8 cellular contexts compared by ENCODE assay signal in genomic region chr3:137970914-137971831, GRCh38. TPM values are rescaled to one million over a fixed set of nuclear protein-coding genes. Genes with fewer than 3 reads are reported as not detected.
DNase-seq lines count a peak whose midpoint lies in the region; ATAC-seq and TF ChIP-seq lines count a peak whose summit lies in the region.

No MANE protein-coding gene starts in this region.

- ATAC-seq in DND-41 (ENCODE audit: insufficient read depth, low read depth): peak; percentile 97
- ATAC-seq in GM21723 (IDR thresholded peaks at IDR 0.05; ENCODE audit: unreplicated experiment): peak; percentile 96
- ATAC-seq in PC-3: peak; percentile 98
- ATAC-seq in upper lobe of left lung (ENCODE audit: low FRiP score in 2 of 2): peak; percentile 92 to 93

- H3K4me1 ChIP-seq in DND-41 (ENCODE audit: insufficient read depth, low read length) (no peaks in the 10 kb centered on the region), PC-3 (ENCODE audit: insufficient read depth, low read length) (no peaks in the 10 kb centered on the region), osteoblast (ENCODE audit: insufficient read depth, low read length) (peaks cover 3% of the 10 kb centered on the region), upper lobe of left lung (no peaks in the 10 kb centered on the region)

- BruUV-seq in PC-3 (replicated peaks; lab: Mats Ljungman, UMichigan): no TSS peak

- WGBS in upper lobe of left lung, 2 donors: 17 to 18% methylated on average over 18 of the region's 18 CpGs

- H3K27ac Mint-ChIP-seq in activated T-helper 1 cell treated with anti-CD3 and anti-CD28 coated beads, Interleukin-12 subunit alpha, Interleukin-12 subunit beta, Interleukin-2, Interleukin-4 antibody, amounts not matched to agents 30 ng/mL and 10 ng/mL and 1 ng/mL, durations not matched to agents 14 hours and 24 hours and 36 hours: no peak overlapping the region

- H3K4me3 ChIP-seq in DND-41 (ENCODE audit: low read depth in 1 of 2, low read length in 2 of 2) (no peak overlapping the region), PC-3 (ENCODE audit: low read length) (peak overlapping the region; percentile 48; the same call in 1 of the 2 replicates), osteoblast (ENCODE audit: insufficient read depth, low read length) (no peak overlapping the region), upper lobe of left lung (no peak overlapping the region)

- H4K20me1 ChIP-seq in DND-41 (ENCODE audit: insufficient read depth, low read length): no peaks in the 10 kb centered on the region
- H4K20me1 ChIP-seq in PC-3 (ENCODE audit: low read length): no peaks in the 10 kb centered on the region
- H4K20me1 ChIP-seq in osteoblast (ENCODE audit: insufficient read depth, low read length): no peaks in the 10 kb centered on the region

- no peak overlapping the region for H3K9ac ChIP-seq in DND-41 (ENCODE audit: low read depth, low read length)
- no peak overlapping the region for H3K9ac ChIP-seq in PC-3 (ENCODE audit: low read length)

- H2AFZ ChIP-seq in DND-41 (ENCODE audit: low read depth, low read length): peak overlapping the region; percentile 37
- peak overlapping the region; percentile 80 for H2AFZ ChIP-seq in PC-3 (ENCODE audit: low read length)
- peak overlapping the region; percentile 78 for H2AFZ ChIP-seq in osteoblast (ENCODE audit: low read length)

- H3K36me3 ChIP-seq in DND-41 (ENCODE audit: insufficient read depth, low read length) (no peaks in the 10 kb centered on the region), PC-3 (ENCODE audit: low read depth, low read length) (no peaks in the 10 kb centered on the region), osteoblast (ENCODE audit: insufficient read depth, low read length) (no peaks in the 10 kb centered on the region), upper lobe of left lung (no peaks in the 10 kb centered on the region)

- TF ChIP-seq CTCF in DND-41 (IDR thresholded peaks at IDR 0.05; ENCODE audit: borderline replicate concordance, extremely low read depth, low read length, poor library complexity, severe bottlenecking): peak; percentile 90
- peak; percentile 81 for TF ChIP-seq CTCF in PC-3 (conservative IDR thresholded peaks at IDR 0.05; ENCODE audit: low read depth, low read length)
- TF ChIP-seq CTCF in osteoblast (IDR thresholded peaks at IDR 0.05; ENCODE audit: extremely low read depth, low read depth, low read length): peak; percentile 95
- TF ChIP-seq CTCF in upper lobe of left lung (IDR thresholded peaks at IDR 0.05): peak; percentile 50 to 83 (median 69)

- H3K79me2 ChIP-seq in DND-41 (ENCODE audit: insufficient read depth, low read length) (no peaks in the 10 kb centered on the region), PC-3 (ENCODE audit: low read length) (no peaks in the 10 kb centered on the region), osteoblast (ENCODE audit: insufficient read depth, low read length) (no peaks in the 10 kb centered on the region)

- CTCF ChIA-PET in PC-3 (lab: Charles Lee): interaction anchor here (0.6 to 0.9 kb wide), 2 partner anchors 11 to 865 kb away, joined by 3 to 8 read pairs; no protein-coding TSS in a partner anchor

- H3K4me2 ChIP-seq in DND-41 (ENCODE audit: insufficient read depth, low read length) (no peak overlapping the region), PC-3 (ENCODE audit: low read length) (peak overlapping the region; percentile 57), osteoblast (ENCODE audit: insufficient read depth, low read length) (peak overlapping the region; percentile 62)

- H3K9me2 ChIP-seq in PC-3 (replicated peaks; ENCODE audit: low read length): no peaks in the 10 kb centered on the region

- no peak overlapping the region for H3K27ac ChIP-seq in DND-41 (ENCODE audit: low read length)
- no peak overlapping the region for H3K27ac ChIP-seq in PC-3 (ENCODE audit: low read length)
- H3K27ac ChIP-seq in osteoblast (ENCODE audit: low read depth, low read length): no peak overlapping the region
- no peak overlapping the region for H3K27ac ChIP-seq in upper lobe of left lung

- no peaks in the 10 kb centered on the region for H3K36me3 Mint-ChIP-seq in activated T-helper 1 cell treated with anti-CD3 and anti-CD28 coated beads, Interleukin-12 subunit alpha, Interleukin-12 subunit beta, Interleukin-2, Interleukin-4 antibody, amounts not matched to agents 30 ng/mL and 10 ng/mL and 1 ng/mL, durations not matched to agents 14 hours and 24 hours and 36 hours (ENCODE audit: low read depth)

- POLR2A ChIA-PET in PC-3 (lab: Charles Lee; ENCODE audit: unreplicated experiment): interaction anchor here (0.6 kb wide), 1 partner anchor 65 kb away, joined by 3 read pairs; no protein-coding TSS in a partner anchor

- no peaks in the 10 kb centered on the region for H3F3A ChIP-seq in PC-3 (ENCODE audit: low read length, unreplicated experiment)

- DNase-seq in DND-41: peak; percentile 71
- peak; percentile 71 for DNase-seq in KBM-7
- DNase-seq in PC-3: peak; percentile 78
- peak; percentile 22 for DNase-seq in activated T-helper 1 cell treated with anti-CD3 and anti-CD28 coated beads, Interleukin-12 subunit alpha, Interleukin-12 subunit beta, Interleukin-2, Interleukin-4 antibody, amounts not matched to agents 30 ng/mL and 10 ng/mL and 1 ng/mL, durations not matched to agents 14 hours and 24 hours and 36 hours (ENCODE audit: low spot score)
- peak; percentile 42 for DNase-seq in foreskin melanocyte
- DNase-seq in osteoblast (ENCODE audit: insufficient read length, low spot score, missing footprints): peak; percentile 81
- peak; percentile 64 to 85 for DNase-seq in upper lobe of left lung

- H3K9me3 Mint-ChIP-seq in activated T-helper 1 cell treated with anti-CD3 and anti-CD28 coated beads, Interleukin-12 subunit alpha, Interleukin-12 subunit beta, Interleukin-2, Interleukin-4 antibody, amounts not matched to agents 30 ng/mL and 10 ng/mL and 1 ng/mL, durations not matched to agents 14 hours and 24 hours and 36 hours: no peaks in the 10 kb centered on the region

- no peak overlapping the region for H3K4me3 Mint-ChIP-seq in activated T-helper 1 cell treated with anti-CD3 and anti-CD28 coated beads, Interleukin-12 subunit alpha, Interleukin-12 subunit beta, Interleukin-2, Interleukin-4 antibody, amounts not matched to agents 30 ng/mL and 10 ng/mL and 1 ng/mL, durations not matched to agents 14 hours and 24 hours and 36 hours

- no peak for TF ChIP-seq POLR2A in upper lobe of left lung (IDR thresholded peaks at IDR 0.05)

- H3K9me3 ChIP-seq in DND-41 (ENCODE audit: insufficient read depth, low read length, severe bottlenecking): no peaks in the 10 kb centered on the region
- H3K9me3 ChIP-seq in PC-3 (ENCODE audit: low read length): no peaks in the 10 kb centered on the region
- no peaks in the 10 kb centered on the region for H3K9me3 ChIP-seq in osteoblast (ENCODE audit: low read depth, low read length)
- no peaks in the 10 kb centered on the region for H3K9me3 ChIP-seq in upper lobe of left lung

- peaks cover 5% of the 10 kb centered on the region for H3K4me1 Mint-ChIP-seq in activated T-helper 1 cell treated with anti-CD3 and anti-CD28 coated beads, Interleukin-12 subunit alpha, Interleukin-12 subunit beta, Interleukin-2, Interleukin-4 antibody, amounts not matched to agents 30 ng/mL and 10 ng/mL and 1 ng/mL, durations not matched to agents 14 hours and 24 hours and 36 hours (ENCODE audit: low read depth)

- intact Hi-C loops in PC-3 (cut with micrococcal nuclease): loop anchor here (1.0 kb wide), 2 partner anchors 81 to 866 kb away; no protein-coding TSS in a partner anchor
- intact Hi-C loops in activated T-helper 1 cell treated with anti-CD3 and anti-CD28 coated beads, Interleukin-12 subunit alpha, Interleukin-12 subunit beta, Interleukin-2, Interleukin-4 antibody, amounts not matched to agents 30 ng/mL and 10 ng/mL and 1 ng/mL, durations not matched to agents 14 hours and 24 hours and 36 hours (cut with micrococcal nuclease): loop anchor here (1.0 kb wide), 2 partner anchors 866 to 1896 kb away; no protein-coding TSS in a partner anchor

- in situ Hi-C loops in KBM-7 (cut with MboI; ENCODE audit: low pct_unique_long_range_greater_than_20kb, low sequenced_read_pairs): no loop called here

- H3K27me3 ChIP-seq in DND-41 (ENCODE audit: insufficient read depth, low read length, poor library complexity) (no peaks in the 10 kb centered on the region), PC-3 (ENCODE audit: low read length) (no peaks in the 10 kb centered on the region), osteoblast (ENCODE audit: insufficient read depth, low read length) (peaks cover 7% of the 10 kb centered on the region), upper lobe of left lung (no peaks in the 10 kb centered on the region)

- TF ChIP-seq EP300 in upper lobe of left lung (IDR thresholded peaks at IDR 0.05): no peak

- peaks cover 14% of the 10 kb centered on the region for H3K27me3 Mint-ChIP-seq in activated T-helper 1 cell treated with anti-CD3 and anti-CD28 coated beads, Interleukin-12 subunit alpha, Interleukin-12 subunit beta, Interleukin-2, Interleukin-4 antibody, amounts not matched to agents 30 ng/mL and 10 ng/mL and 1 ng/mL, durations not matched to agents 14 hours and 24 hours and 36 hours (ENCODE audit: insufficient read depth)

RNA-seq across cellular contexts. Expression of gene CLDN18, which starts 38.8 kb away (rescaled TPM):
- total RNA-seq in PC-3 (2014; rRNA removed) (not detected in 2 replicates), osteoblast (not detected in 2 replicates), upper lobe of left lung (100 to 1,000 TPM; 134 to 673 (median 360) TPM)
- total RNA-seq in activated T-helper 1 cell treated with anti-CD3 and anti-CD28 coated beads, Interleukin-12 subunit alpha, Interleukin-12 subunit beta, Interleukin-2, Interleukin-4 antibody, amounts not matched to agents 30 ng/mL and 10 ng/mL and 1 ng/mL, durations not matched to agents 14 hours and 24 hours and 36 hours: not detected in 2 replicates

Comparison
In these comparisons a context has a peak if more than half of its experiments do, and no peak if none do; other contexts are left out.
1. DNase-seq: peak in every context shown above with its lines; median percentile 81 in osteoblast; 78 in PC-3; 74 in upper lobe of left lung; 71 in DND-41; 71 in KBM-7; 42 in foreskin melanocyte; 22 in activated T-helper 1 cell treated with anti-CD3 and anti-CD28 coated beads, Interleukin-12 subunit alpha, Interleukin-12 subunit beta, Interleukin-2, Interleukin-4 antibody, amounts not matched to agents 30 ng/mL and 10 ng/mL and 1 ng/mL, durations not matched to agents 14 hours and 24 hours and 36 hours.
2. RNA of gene CLDN18, which starts 38.8 kb away (total RNA-seq): 134 to 673 TPM in upper lobe of left lung; not detected in PC-3, not detected in activated T-helper 1 cell treated with anti-CD3 and anti-CD28 coated beads, Interleukin-12 subunit alpha, Interleukin-12 subunit beta, Interleukin-2, Interleukin-4 antibody, amounts not matched to agents 30 ng/mL and 10 ng/mL and 1 ng/mL, durations not matched to agents 14 hours and 24 hours and 36 hours and not detected in osteoblast; every median in the first group is over 100 times any median in the second.
3. Peak in every context shown above with its lines, with median percentiles within 50 percentile points of each other: ATAC-seq, H2AFZ ChIP-seq and CTCF ChIP-seq.